Comparison of ENCODE assay signal across 8 cellular contexts in genomic region chr12:1591543-1591942, GRCh38. TPM values are rescaled to one million over a fixed set of nuclear protein-coding genes. Genes with fewer than 3 reads are reported as not detected.
DNase-seq lines count a peak whose midpoint lies in the region; ATAC-seq, FAIRE-seq and TF ChIP-seq lines count a peak whose summit lies in the region.

No MANE protein-coding gene starts in this region.

- H3K9me3 ChIP-seq in CD8-positive, alpha-beta T cell (ENCODE audit: low read length), result no peaks in the 10 kb centered on the region
- H3K9me3 ChIP-seq in colonic mucosa (no peaks in the 10 kb centered on the region), pancreas (no peaks in the 10 kb centered on the region)

- no peak overlapping the region for H3K27ac ChIP-seq in CD8-positive, alpha-beta T cell (ENCODE audit: low read depth, low read length)
- H3K27ac ChIP-seq in colonic mucosa (peak overlapping the region; percentile 78), pancreas (no peak overlapping the region)

- H3K4me1 ChIP-seq in CD8-positive, alpha-beta T cell (ENCODE audit: insufficient read depth, low read length), result peaks cover 55% of the 10 kb centered on the region
- H3K4me1 ChIP-seq in colonic mucosa (peaks cover 3% of the 10 kb centered on the region), pancreas (peaks cover 16 to 36% (median 29%) of the 10 kb centered on the region in 3 donors)

- intact Hi-C loops in CD8-positive, alpha-beta T cell (cut with DNase I, micrococcal nuclease), result loop anchor here (5.0 to 10.0 kb wide), 12 partner anchors 59 to 1206 kb away; partner anchors contain the start of genes RAD52 (in 2 of the 2), WNK1 (in 2 of the 2), B4GALNT3 (in 1 of the 2) and CCDC77 (in 1 of the 2)
- intact Hi-C loops in colonic mucosa (cut with DNase I), result no loop called here
- intact Hi-C loops in pancreas (cut with DNase I), result no loop called here
- intact Hi-C loops in left colon (cut with DNase I, micrococcal nuclease), result no loop called here

- peak overlapping the region; percentile 42 for H3K4me3 ChIP-seq in CD8-positive, alpha-beta T cell (ENCODE audit: low read depth, low read length)
- H3K4me3 ChIP-seq in colonic mucosa (peak overlapping the region; percentile 57), pancreas (peak overlapping the region in 2 of 4 donors; percentile 67 to 81)

- H3K9me3 Mint-ChIP-seq in CD8-positive, alpha-beta T cell, result no peaks in the 10 kb centered on the region
- H3K9me3 Mint-ChIP-seq in nephron progenitor cell, result no peaks in the 10 kb centered on the region

- no peak for DNase-seq in CD8-positive, alpha-beta T cell
- DNase-seq in NCI-H69 (lab: John Stamatoyannopoulos, UW), result peak; percentile 29
- no peak for DNase-seq in colonic mucosa
- DNase-seq in nephron progenitor cell, result no peak
- DNase-seq in ecto neural progenitor cell (ENCODE audit: low spot score), result no peak
- no peak for DNase-seq in pancreas
- DNase-seq in left colon, result no peak
- DNase-seq in NCI-H1092 treated with DMSO at 0.1 percent for 48 hours (lab: John Stamatoyannopoulos, UW), result no peak

- H3K27me3 ChIP-seq in CD8-positive, alpha-beta T cell (ENCODE audit: insufficient read depth, low read length), result no peaks in the 10 kb centered on the region
- H3K27me3 ChIP-seq in colonic mucosa (no peaks in the 10 kb centered on the region), pancreas (no peaks in the 10 kb centered on the region)

- H3K27ac Mint-ChIP-seq in CD8-positive, alpha-beta T cell, result peak overlapping the region; percentile 92
- H3K27ac Mint-ChIP-seq in nephron progenitor cell, result no peak overlapping the region

- TF ChIP-seq CTCF in CD8-positive, alpha-beta T cell (IDR thresholded peaks at IDR 0.05), result no peak
- TF ChIP-seq CTCF in colonic mucosa (IDR thresholded peaks at IDR 0.05), result no peak
- TF ChIP-seq CTCF in nephron progenitor cell (IDR thresholded peaks at IDR 0.05), result no peak
- no peak for TF ChIP-seq CTCF in pancreas (IDR thresholded peaks at IDR 0.05)

- FAIRE-seq in pancreas (lab: Jason Lieb, UNC), result no peak

- peaks cover 73% of the 10 kb centered on the region for H3K4me1 Mint-ChIP-seq in CD8-positive, alpha-beta T cell (ENCODE audit: low read depth)
- H3K4me1 Mint-ChIP-seq in nephron progenitor cell, result peaks cover 76% of the 10 kb centered on the region

- POLR2A ChIA-PET in CD8-positive, alpha-beta T cell (lab: Charles Lee), result interaction anchor here (2.6 kb wide), 1 partner anchor 10 kb away, joined by 20 read pairs; no protein-coding TSS in a partner anchor

- ATAC-seq in CD8-positive, alpha-beta T cell, result no peak
- ATAC-seq in pancreas (no peak), left colon (no peak)

- H3K36me3 ChIP-seq in CD8-positive, alpha-beta T cell (ENCODE audit: insufficient read depth, low read length), result no peaks in the 10 kb centered on the region
- no peaks in the 10 kb centered on the region for H3K36me3 ChIP-seq in colonic mucosa
- no peaks in the 10 kb centered on the region for H3K36me3 ChIP-seq in pancreas

- CTCF ChIA-PET in CD8-positive, alpha-beta T cell (lab: Charles Lee), result interaction anchor here (0.6 to 4.4 kb wide), 4 partner anchors 9 to 818 kb away, joined by 3 to 35 read pairs (median 14); no protein-coding TSS in a partner anchor

- H3K27me3 Mint-ChIP-seq in CD8-positive, alpha-beta T cell (ENCODE audit: low read depth), result no peaks in the 10 kb centered on the region
- peaks cover 4% of the 10 kb centered on the region for H3K27me3 Mint-ChIP-seq in nephron progenitor cell (ENCODE audit: low read depth, poor library complexity)

- H3K36me3 Mint-ChIP-seq in CD8-positive, alpha-beta T cell, result peaks cover 37% of the 10 kb centered on the region
- H3K36me3 Mint-ChIP-seq in nephron progenitor cell (ENCODE audit: low read depth), result peaks cover 2% of the 10 kb centered on the region

- 9 to 15% methylated on average over 4 of the region's 4 CpGs for WGBS in pancreas, 2 donors

- peak overlapping the region; percentile 92 for H3K4me3 Mint-ChIP-seq in CD8-positive, alpha-beta T cell
- H3K4me3 Mint-ChIP-seq in nephron progenitor cell, result peak overlapping the region; percentile 85

- peak overlapping the region in 1 of 2 donors; percentile 75 for H3K9ac ChIP-seq in colonic mucosa (ENCODE audit: low read depth in 2 of 2, low read length in 2 of 2)

RNA-seq across cellular contexts. Expression of gene FBXL14, which starts 2.8 kb away (rescaled TPM):
- total RNA-seq in CD8-positive, alpha-beta T cell, result 10 to 100 TPM; 28.1 to 30.5 TPM
- total RNA-seq in colonic mucosa (10 to 100 TPM; 32.3 to 37.4 TPM), pancreas (10 to 100 TPM in 3 of 6 donors, 1 to 10 TPM in 3; 8.1 to 14.2 (median 9.6) TPM), left colon (10 to 100 TPM; 32.6 to 40.8 TPM)
- polyA plus RNA-seq in pancreas, result 1 to 10 TPM; 3.2 to 5.0 TPM

RNA-seq across cellular contexts. Expression of gene WNT5B, which starts 37.5 kb away (rescaled TPM):
- total RNA-seq in CD8-positive, alpha-beta T cell, result not detected
- total RNA-seq in colonic mucosa (1 to 10 TPM; 1.5 to 5.9 TPM), pancreas (1 to 10 TPM in 2 of 6 donors, under 1 TPM in 4; 0.72 to 2.8 (median 0.92) TPM), left colon (1 to 10 TPM; 4.5 to 9.4 TPM)
- polyA plus RNA-seq in pancreas, result under 1 TPM; 0.72 to 0.85 TPM

Comparison
In these comparisons a context has a peak if more than half of its experiments do, and no peak if none do; other contexts are left out.
1. intact Hi-C loops: an anchor here in CD8-positive, alpha-beta T cell (5.0 to 10.0 kb wide); none called in colonic mucosa, pancreas and left colon.